1 cellular context compared by ENCODE assay signal in the genomic region with DNA sequence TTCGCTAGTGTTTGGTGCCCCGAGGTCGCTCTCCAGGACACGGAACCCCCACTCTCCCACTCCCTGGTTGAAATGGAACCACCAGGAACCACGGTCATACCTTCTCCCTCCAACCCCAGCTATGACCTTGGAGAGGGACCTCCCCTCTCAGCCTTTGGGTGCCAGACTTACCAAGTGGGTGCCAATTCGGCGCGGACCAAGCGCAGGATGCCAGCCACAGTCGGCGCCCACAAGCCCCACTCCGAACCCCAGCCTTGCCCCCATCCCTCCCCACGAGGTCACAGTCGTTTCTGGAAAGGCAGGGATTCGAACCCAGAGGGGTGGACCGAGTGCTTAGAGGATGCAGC.
TF ChIP-seq lines count a peak whose summit lies in the region.

No MANE protein-coding gene starts in this region.

TF ChIP-seq in SK-N-SH, 30 proteins besides CTCF, POLR2A, EP300 and RAD21 (continued from another document):
- TF ChIP-seq, protein P1, sequence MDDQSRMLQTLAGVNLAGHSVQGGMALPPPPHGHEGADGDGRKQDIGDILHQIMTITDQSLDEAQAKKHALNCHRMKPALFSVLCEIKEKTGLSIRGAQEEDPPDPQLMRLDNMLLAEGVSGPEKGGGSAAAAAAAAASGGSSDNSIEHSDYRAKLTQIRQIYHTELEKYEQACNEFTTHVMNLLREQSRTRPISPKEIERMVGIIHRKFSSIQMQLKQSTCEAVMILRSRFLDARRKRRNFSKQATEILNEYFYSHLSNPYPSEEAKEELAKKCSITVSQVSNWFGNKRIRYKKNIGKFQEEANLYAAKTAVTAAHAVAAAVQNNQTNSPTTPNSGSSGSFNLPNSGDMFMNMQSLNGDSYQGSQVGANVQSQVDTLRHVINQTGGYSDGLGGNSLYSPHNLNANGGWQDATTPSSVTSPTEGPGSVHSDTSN (IDR thresholded peaks at IDR 0.05) = no peak
- TF ChIP-seq RCOR1 (IDR thresholded peaks at IDR 0.05; ENCODE audit: low read length) (no peak), GABPA (IDR thresholded peaks at IDR 0.05; ENCODE audit: low read depth) (no peak), GATA2 (CRISPR knock-in tag; IDR thresholded peaks at IDR 0.05) (no peak)
